ENCODE assay signal across 22 cellular contexts in the genomic region with DNA sequence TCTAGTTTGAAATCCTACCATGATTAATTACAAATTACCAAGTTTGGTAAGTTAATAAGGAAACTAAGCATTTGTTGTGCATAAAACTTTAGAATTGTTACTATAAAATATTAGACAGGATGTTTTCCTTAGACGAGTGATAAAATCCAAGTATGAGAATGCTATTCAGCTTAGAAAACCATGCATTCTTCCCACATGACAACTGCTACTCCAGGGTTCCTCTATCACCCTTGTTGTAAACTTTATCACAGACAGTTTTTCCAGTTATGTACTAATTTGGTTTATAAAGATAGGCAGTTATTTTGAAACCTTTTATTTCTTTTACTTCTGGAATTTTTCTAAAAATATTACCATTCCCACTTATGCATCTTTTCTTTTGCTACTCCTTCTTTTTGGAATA.
"Had no signal": no experiment of that assay in that cellular context is flagged by ENCODE, and none has a peak within 500 bp of the region (broad histone marks: within the 10 kb centered on the region; RNA-seq: fewer than 3 reads in every experiment).

No MANE protein-coding gene starts in this region.

- ATAC-seq: activated CD8-positive, alpha-beta T cell treated with anti-CD3 and anti-CD28 coated beads, Interleukin-2, amount 10 ng/mL, durations not matched to agents 7 days and 5 days; activated naive CD4-positive, alpha-beta T cell treated with anti-CD3 and anti-CD28 coated beads, Interleukin-2, amount 50 U/mL, for 72 hours; left ventricle myocardium superior; naive thymus-derived CD8-positive, alpha-beta T cell had no signal

- H3K36me3 ChIP-seq: uterus had no signal

- H3K27ac Mint-ChIP-seq: activated CD4-positive, alpha-beta T cell treated with anti-CD3 and anti-CD28 coated beads, Interleukin-2, amount 10 ng/mL, durations not matched to agents 24 days and 14 days; activated CD8-positive, alpha-beta T cell treated with anti-CD3 and anti-CD28 coated beads, Interleukin-2, amount 10 ng/mL, durations not matched to agents 7 days and 5 days; memory B cell; T-helper 2 cell treated with Interferon-gamma antibody and Interleukin-4, amounts not matched to agents 5 μg/mL and 100 μg/mL, for 36 hours had no signal

- H3K9me3 Mint-ChIP-seq: activated CD4-positive, alpha-beta T cell treated with anti-CD3 and anti-CD28 coated beads, Interleukin-2, amount 10 ng/mL, durations not matched to agents 24 days and 14 days; activated naive CD4-positive, alpha-beta T cell treated with anti-CD3 and anti-CD28 coated beads, Interleukin-2, amount 50 U/mL, for 72 hours; memory B cell; naive thymus-derived CD8-positive, alpha-beta T cell; T-helper 2 cell treated with Interferon-gamma antibody and Interleukin-4, amounts not matched to agents 5 μg/mL and 100 μg/mL, for 36 hours had no signal

- H3K4me3 ChIP-seq: hepatocyte, right atrium auricular region, tibial nerve, uterus had no signal

- H3K36me3 Mint-ChIP-seq: activated naive CD4-positive, alpha-beta T cell treated with anti-CD3 and anti-CD28 coated beads, Interleukin-2, amount 50 U/mL, for 72 hours had no signal

- H3K27me3 ChIP-seq: hepatocyte, neutrophil, right atrium auricular region, tibial nerve, uterus had no signal

- H3K27ac ChIP-seq: hepatocyte, right atrium auricular region, tibial nerve, uterus had no signal

- DNase-seq: activated CD4-positive, alpha-beta T cell treated with anti-CD3 and anti-CD28 coated beads, Interleukin-2, amount 10 ng/mL, durations not matched to agents 24 days and 14 days; activated CD4-positive, CD25-positive, alpha-beta regulatory T cell; activated CD8-positive, alpha-beta memory T cell treated with anti-CD3 and anti-CD28 coated beads, Interleukin-2, amount 50 U/mL, for 4 hours; activated CD8-positive, alpha-beta T cell treated with anti-CD3 and anti-CD28 coated beads, Interleukin-2, amount 10 ng/mL, durations not matched to agents 7 days and 5 days; activated effector memory CD4-positive, alpha-beta T cell treated with anti-CD3 and anti-CD28 coated beads, Interleukin-2, amount 50 U/mL, for 16 hours; activated T-cell treated with anti-CD3 and anti-CD28 coated beads, Interleukin-2, amount 50 U/mL, for 48 hours; amygdala; kidney glomerular epithelial cell; left ventricle myocardium superior; naive thymus-derived CD8-positive, alpha-beta T cell; small intestine; stimulated activated CD4-positive, alpha-beta T cell treated with anti-CD3 and anti-CD28 coated beads, Interleukin-4, amount 100 ng/mL, for 24 hours; stimulated activated naive CD4-positive, alpha-beta T cell treated with Interleukin-2 at 50 U/mL for 16 hours; substantia nigra; uterus had no signal

- H3K9me3 ChIP-seq: neutrophil, right atrium auricular region, tibial nerve, uterus had no signal

- H3K4me2 ChIP-seq: hepatocyte had no signal

- H3K4me1 Mint-ChIP-seq: activated CD4-positive, alpha-beta T cell treated with anti-CD3 and anti-CD28 coated beads, Interleukin-2, amount 10 ng/mL, durations not matched to agents 24 days and 14 days; memory B cell had no signal

- FAIRE-seq: small intestine had no signal

- H3K4me3 Mint-ChIP-seq: activated CD4-positive, alpha-beta T cell treated with anti-CD3 and anti-CD28 coated beads, Interleukin-2, amount 10 ng/mL, durations not matched to agents 24 days and 14 days; activated CD8-positive, alpha-beta T cell treated with anti-CD3 and anti-CD28 coated beads, Interleukin-2, amount 10 ng/mL, durations not matched to agents 7 days and 5 days; memory B cell; naive thymus-derived CD8-positive, alpha-beta T cell; T-helper 2 cell treated with Interferon-gamma antibody and Interleukin-4, amounts not matched to agents 5 μg/mL and 100 μg/mL, for 36 hours had no signal

- H3K27me3 Mint-ChIP-seq: activated CD4-positive, alpha-beta T cell treated with anti-CD3 and anti-CD28 coated beads, Interleukin-2, amount 10 ng/mL, durations not matched to agents 24 days and 14 days; memory B cell; naive thymus-derived CD8-positive, alpha-beta T cell had no signal

- H2AFZ ChIP-seq: hepatocyte had no signal

- H3K4me1 ChIP-seq: right atrium auricular region, tibial nerve, uterus had no signal

- H3K79me2 ChIP-seq: hepatocyte had no signal
